Comparison of ENCODE assay signal across 8 cellular contexts in the genomic region with DNA sequence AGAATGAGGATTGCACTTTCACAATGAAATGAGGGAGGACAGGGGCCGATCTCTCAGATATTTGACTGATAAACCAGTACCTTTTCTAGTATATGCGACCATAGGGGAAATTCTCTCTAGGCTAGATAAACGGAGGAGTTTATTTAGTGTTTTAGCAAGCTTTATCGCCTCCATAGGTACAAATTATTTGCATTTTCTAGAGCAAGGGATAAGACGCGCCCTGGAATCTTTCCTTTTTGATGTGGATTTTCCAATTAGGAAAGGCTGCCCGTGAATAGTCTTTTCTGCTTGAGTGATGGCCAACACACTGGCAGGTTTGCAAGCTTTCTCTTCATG. TPM values are rescaled to one million over a fixed set of nuclear protein-coding genes. Genes with fewer than 3 reads are reported as not detected.
DNase-seq lines count a peak whose midpoint lies in the region; ATAC-seq and TF ChIP-seq lines count a peak whose summit lies in the region.

No MANE protein-coding gene starts in this region.

- H3K36me3 Mint-ChIP-seq in IgD-negative memory B cell (no peaks in the 10 kb centered on the region), chondrocyte (ENCODE audit: low read depth) (no peaks in the 10 kb centered on the region), natural killer cell (no peaks in the 10 kb centered on the region)

- peak overlapping the region; percentile 93 for H3K4me3 ChIP-seq in BE2C (ENCODE audit: low read depth, low read length)

- peak overlapping the region; percentile 88 to 96 (median 90) for H3K27ac Mint-ChIP-seq in IgD-negative memory B cell
- H3K27ac Mint-ChIP-seq in chondrocyte (ENCODE audit: unreplicated experiment): peak overlapping the region; percentile 58
- peak overlapping the region; percentile 94 to 98 for H3K27ac Mint-ChIP-seq in natural killer cell

- no peaks in the 10 kb centered on the region for H3K4me1 ChIP-seq in BE2C

- DNase-seq in BE2C: no peak
- DNase-seq in chondrocyte (ENCODE audit: low spot score): no peak
- no peak for DNase-seq in natural killer cell
- no peak for DNase-seq in T1000 (lab: John Stamatoyannopoulos, UW)
- DNase-seq in MV-4-11 (lab: John Stamatoyannopoulos, UW): no peak

- H3K36me3 ChIP-seq in BE2C: no peaks in the 10 kb centered on the region

- H3K27me3 ChIP-seq in BE2C: no peaks in the 10 kb centered on the region

- intact Hi-C loops in natural killer cell (cut with micrococcal nuclease): loop anchor here (1.0 to 10.0 kb wide), 2 partner anchors 10 to 65 kb away; partner anchors contain the start of genes PRR11, SKA2 and SMG8

- H3K27me3 Mint-ChIP-seq in IgD-negative memory B cell (no peaks in the 10 kb centered on the region), chondrocyte (ENCODE audit: low read depth) (no peaks in the 10 kb centered on the region), natural killer cell (ENCODE audit: low read depth in 2 of 2) (no peaks in the 10 kb centered on the region)

- H3K9me3 Mint-ChIP-seq in IgD-negative memory B cell (no peaks in the 10 kb centered on the region), chondrocyte (ENCODE audit: low read depth) (no peaks in the 10 kb centered on the region), natural killer cell (no peaks in the 10 kb centered on the region)

- H3K9me3 ChIP-seq in BE2C: no peaks in the 10 kb centered on the region

- H3K4me3 Mint-ChIP-seq in IgD-negative memory B cell (peak overlapping the region; percentile 98 to 100 (median 99)), chondrocyte (ENCODE audit: unreplicated experiment) (peak overlapping the region; percentile 93), natural killer cell (peak overlapping the region; percentile 99)

- ATAC-seq in natural killer cell (no peak), HG02571 (IDR thresholded peaks at IDR 0.05; ENCODE audit: unreplicated experiment) (no peak), HG03571 (IDR thresholded peaks at IDR 0.05; ENCODE audit: unreplicated experiment) (no peak)

- H3K4me1 Mint-ChIP-seq in IgD-negative memory B cell: peaks cover 4 to 13% (median 13%) of the 10 kb centered on the region in 3 donors
- H3K4me1 Mint-ChIP-seq in chondrocyte (ENCODE audit: low read depth): peaks cover 12% of the 10 kb centered on the region
- peaks cover 12 to 14% of the 10 kb centered on the region in 2 donors for H3K4me1 Mint-ChIP-seq in natural killer cell

- TF ChIP-seq CTCF in BE2C (IDR thresholded peaks at IDR 0.05; ENCODE audit: low read depth, low read length) (no peak), chondrocyte (IDR thresholded peaks at IDR 0.05) (no peak), natural killer cell (IDR thresholded peaks at IDR 0.05) (no peak)

RNA-seq across cellular contexts. Expression of gene GDPD1, which starts 0.4 kb away (rescaled TPM):
- 8.0 TPM for polyA plus RNA-seq in BE2C (2012; ENCODE audit: insufficient read depth, insufficient read length, low read depth)
- 2.6 TPM for polyA plus RNA-seq in IgD-negative memory B cell
- total RNA-seq in chondrocyte (1.5 to 3.6 TPM (median 1.9 TPM) in 3 replicates), natural killer cell (1 to 10 TPM; 4.0 to 5.3 (median 5.1) TPM)

RNA-seq across cellular contexts. Expression of gene SMG8, which starts 10.1 kb away (rescaled TPM):
- polyA plus RNA-seq in BE2C (2012; ENCODE audit: insufficient read depth, insufficient read length, low read depth): 38.4 TPM
- polyA plus RNA-seq in IgD-negative memory B cell: 12.4 TPM
- 17.5 to 18.0 TPM (median 17.7 TPM) in 3 replicates for total RNA-seq in chondrocyte
- 10 to 100 TPM; 10.4 to 13.5 (median 13.2) TPM for total RNA-seq in natural killer cell
